16 cellular contexts compared by ENCODE assay signal in genomic region chr17:50976951-50977472, GRCh38.
DNase-seq lines count a peak whose midpoint lies in the region; TF ChIP-seq lines count a peak whose summit lies in the region.
"Had no signal": no experiment of that assay in that cellular context is flagged by ENCODE, and none has a peak within 500 bp of the region (broad histone marks: within the 10 kb centered on the region; RNA-seq: fewer than 3 reads in every experiment).

No MANE protein-coding gene starts in this region.

- H3K27me3 Mint-ChIP-seq in activated CD4-positive, alpha-beta T cell treated with anti-CD3 and anti-CD28 coated beads, Interleukin-2, amount 10 ng/mL, durations not matched to agents 24 days and 14 days = no peaks in the 10 kb centered on the region
- H3K27me3 Mint-ChIP-seq in activated naive CD8-positive, alpha-beta T cell treated with anti-CD3 and anti-CD28 coated beads for 36 hours = no peaks in the 10 kb centered on the region
- peaks cover 3% of the 10 kb centered on the region for H3K27me3 Mint-ChIP-seq in nephron progenitor cell (ENCODE audit: low read depth, poor library complexity)

- no peaks in the 10 kb centered on the region for H3K9me2 ChIP-seq in Loucy (replicated peaks; ENCODE audit: low read depth, low read length)

- H3K9me3 ChIP-seq in Loucy (ENCODE audit: insufficient read depth, low read depth, low read length) (no peaks in the 10 kb centered on the region), HAP-1 (no peaks in the 10 kb centered on the region)
- H3K9me3 ChIP-seq: upper lobe of left lung had no signal

- H3K9me3 Mint-ChIP-seq in activated CD4-positive, alpha-beta T cell treated with anti-CD3 and anti-CD28 coated beads, Interleukin-2, amount 10 ng/mL, durations not matched to agents 24 days and 14 days = no peaks in the 10 kb centered on the region
- no peaks in the 10 kb centered on the region for H3K9me3 Mint-ChIP-seq in activated naive CD8-positive, alpha-beta T cell treated with anti-CD3 and anti-CD28 coated beads for 36 hours
- H3K9me3 Mint-ChIP-seq in nephron progenitor cell = no peaks in the 10 kb centered on the region
- H3K9me3 Mint-ChIP-seq: WTC11 had no signal

- no peaks in the 10 kb centered on the region for H3K79me2 ChIP-seq in Loucy (ENCODE audit: insufficient read depth, low read length)

- peak overlapping the region; percentile 41 for H3K4me3 ChIP-seq in Loucy (ENCODE audit: low read length, poor library complexity, severe bottlenecking)
- H3K4me3 ChIP-seq in HAP-1 = no peak overlapping the region
- H3K4me3 ChIP-seq: upper lobe of left lung had no signal

- H3K4me3 Mint-ChIP-seq in activated CD4-positive, alpha-beta T cell treated with anti-CD3 and anti-CD28 coated beads, Interleukin-2, amount 10 ng/mL, durations not matched to agents 24 days and 14 days = peak overlapping the region; percentile 38
- H3K4me3 Mint-ChIP-seq in activated naive CD8-positive, alpha-beta T cell treated with anti-CD3 and anti-CD28 coated beads for 36 hours = no peak overlapping the region
- H3K4me3 Mint-ChIP-seq in nephron progenitor cell = peak overlapping the region; percentile 7
- H3K4me3 Mint-ChIP-seq: WTC11 had no signal

- no peak for DNase-seq in activated CD4-positive, alpha-beta T cell treated with anti-CD3 and anti-CD28 coated beads, Interleukin-2, amount 10 ng/mL, durations not matched to agents 24 days and 14 days
- no peak for DNase-seq in activated CD4-positive, alpha-beta T cell treated with anti-CD3 and anti-CD28 coated beads for 1 hour
- DNase-seq in activated naive CD8-positive, alpha-beta T cell treated with anti-CD3 and anti-CD28 coated beads for 36 hours = no peak
- DNase-seq in nephron progenitor cell (no peak), erythroblast (lab: John Stamatoyannopoulos, UW) (no peak), HAP-1 (ENCODE audit: low spot score in 2 of 2) (no peak), globus pallidus (ENCODE audit: low spot score) (no peak)
- DNase-seq: ACHN, activated gamma-delta T cell treated with Interleukin-2 at 50 U/mL for 16 hours, cortex of kidney, GOT3, NCI-H1436, NCI-H526 treated with DMSO at 0.1 percent for 48 hours, upper lobe of left lung had no signal

- H3K4me2 ChIP-seq in Loucy (ENCODE audit: low read depth, low read length, poor library complexity, severe bottlenecking) = peak overlapping the region; percentile 76

- intact Hi-C loops in activated CD4-positive, alpha-beta T cell treated with anti-CD3 and anti-CD28 coated beads, Interleukin-2, amount 10 ng/mL, durations not matched to agents 24 days and 14 days (cut with micrococcal nuclease) = no loop called here

- peaks cover 35% of the 10 kb centered on the region for H3K4me1 ChIP-seq in Loucy (ENCODE audit: insufficient read depth, low read length, poor library complexity, severe bottlenecking)
- no peaks in the 10 kb centered on the region for H3K4me1 ChIP-seq in HAP-1
- H3K4me1 ChIP-seq: upper lobe of left lung had no signal

- H2AFZ ChIP-seq in Loucy (ENCODE audit: low read length) = peak overlapping the region; percentile 23; the same call in 1 of the 2 replicates

- peak overlapping the region; percentile 52 for H3K9ac ChIP-seq in Loucy (ENCODE audit: low read depth, low read length, poor library complexity, severe bottlenecking)

- H3K4me1 Mint-ChIP-seq in activated CD4-positive, alpha-beta T cell treated with anti-CD3 and anti-CD28 coated beads, Interleukin-2, amount 10 ng/mL, durations not matched to agents 24 days and 14 days = peaks cover 14% of the 10 kb centered on the region
- H3K4me1 Mint-ChIP-seq in activated naive CD8-positive, alpha-beta T cell treated with anti-CD3 and anti-CD28 coated beads for 36 hours = peaks cover 10% of the 10 kb centered on the region
- peaks cover 59% of the 10 kb centered on the region for H3K4me1 Mint-ChIP-seq in nephron progenitor cell
- H3K4me1 Mint-ChIP-seq: WTC11 had no signal

- no peaks in the 10 kb centered on the region for H4K20me1 ChIP-seq in Loucy (ENCODE audit: insufficient read depth, low read length, poor library complexity, severe bottlenecking)

- TF ChIP-seq CTCF in Loucy (conservative IDR thresholded peaks at IDR 0.05; ENCODE audit: low read length) (no peak), nephron progenitor cell (IDR thresholded peaks at IDR 0.05) (no peak)

- peaks cover 58% of the 10 kb centered on the region; the same call in 1 of the 2 replicates for H3K36me3 ChIP-seq in Loucy (ENCODE audit: insufficient read depth, low read length)
- peaks cover 40% of the 10 kb centered on the region for H3K36me3 ChIP-seq in HAP-1 (replicated peaks)

- H3K27me3 ChIP-seq in Loucy (ENCODE audit: insufficient read depth, low read length, poor library complexity, severe bottlenecking) = no peaks in the 10 kb centered on the region
- no peaks in the 10 kb centered on the region for H3K27me3 ChIP-seq in HAP-1 (ENCODE audit: low read depth)
- H3K27me3 ChIP-seq: upper lobe of left lung had no signal

- peak overlapping the region; percentile 93 for H3K27ac Mint-ChIP-seq in activated CD4-positive, alpha-beta T cell treated with anti-CD3 and anti-CD28 coated beads, Interleukin-2, amount 10 ng/mL, durations not matched to agents 24 days and 14 days
- peak overlapping the region; percentile 88 for H3K27ac Mint-ChIP-seq in activated naive CD8-positive, alpha-beta T cell treated with anti-CD3 and anti-CD28 coated beads for 36 hours
- peak overlapping the region; percentile 20 for H3K27ac Mint-ChIP-seq in nephron progenitor cell
- H3K27ac Mint-ChIP-seq: WTC11 had no signal

- H3K36me3 Mint-ChIP-seq in activated CD4-positive, alpha-beta T cell treated with anti-CD3 and anti-CD28 coated beads, Interleukin-2, amount 10 ng/mL, durations not matched to agents 24 days and 14 days (ENCODE audit: low read depth) = peaks cover 51% of the 10 kb centered on the region
- peaks cover 18% of the 10 kb centered on the region for H3K36me3 Mint-ChIP-seq in activated naive CD8-positive, alpha-beta T cell treated with anti-CD3 and anti-CD28 coated beads for 36 hours
- H3K36me3 Mint-ChIP-seq in nephron progenitor cell (ENCODE audit: low read depth) = peaks cover 63% of the 10 kb centered on the region

- in situ Hi-C loops in HAP-1 (cut with MboI; ENCODE audit: low sequenced_read_pairs) = no loop called here

- TF ChIP-seq POLR2A in erythroblast (IDR thresholded peaks at IDR 0.05; ENCODE audit: low read length) = no peak

- no peaks in the 10 kb centered on the region for H3F3A ChIP-seq in Loucy (ENCODE audit: low read depth)

Comparison
In these comparisons a context has a peak if more than half of its experiments do, and no peak if none do; other contexts are left out.
1. H3K27ac Mint-ChIP-seq: peak in every context shown above with its lines; median percentile 93 in activated CD4-positive, alpha-beta T cell treated with anti-CD3 and anti-CD28 coated beads, Interleukin-2, amount 10 ng/mL, durations not matched to agents 24 days and 14 days; 88 in activated naive CD8-positive, alpha-beta T cell treated with anti-CD3 and anti-CD28 coated beads for 36 hours; 20 in nephron progenitor cell.